8 cellular contexts compared by ENCODE assay signal in genomic region chr2:190947711-190948251, GRCh38.
DNase-seq lines count a peak whose midpoint lies in the region; ATAC-seq and TF ChIP-seq lines count a peak whose summit lies in the region.

No MANE protein-coding gene starts in this region.

- peak overlapping the region; percentile 15 to 48 for H3K27ac ChIP-seq in tibial artery

- H3K36me3 ChIP-seq in tibial artery: no peaks in the 10 kb centered on the region

- H3K4me3 ChIP-seq in tibial artery: peak overlapping the region in 1 of 2 donors; percentile 1

- no peak overlapping the region for H3K27ac Mint-ChIP-seq in activated T-helper 17 cell treated with anti-CD3 and anti-CD28 coated beads, Interleukin-2, amount 50 U/mL, for 72 hours

- peak; percentile 79 for ATAC-seq in GM21390 (IDR thresholded peaks at IDR 0.05; ENCODE audit: unreplicated experiment)
- peak; percentile 57 for ATAC-seq in activated T-helper 17 cell treated with anti-CD3 and anti-CD28 coated beads, Interleukin-2, amount 50 U/mL, for 72 hours (replicated peaks)

- intact Hi-C loops in tibial artery (cut with DNase I; ENCODE audit: low total_unique reads): no loop called here

- H3K27me3 ChIP-seq in tibial artery: no peaks in the 10 kb centered on the region

- peaks cover 0 to 38% (median 25%) of the 10 kb centered on the region in 4 donors for H3K4me1 ChIP-seq in tibial artery

- no peaks in the 10 kb centered on the region for H3K27me3 Mint-ChIP-seq in activated T-helper 17 cell treated with anti-CD3 and anti-CD28 coated beads, Interleukin-2, amount 50 U/mL, for 72 hours

- TF ChIP-seq CTCF in tibial artery (IDR thresholded peaks at IDR 0.05): no peak

- H3K9me3 ChIP-seq in tibial artery: no peaks in the 10 kb centered on the region

- peaks cover 5% of the 10 kb centered on the region for H3K36me3 Mint-ChIP-seq in activated T-helper 17 cell treated with anti-CD3 and anti-CD28 coated beads, Interleukin-2, amount 50 U/mL, for 72 hours (ENCODE audit: low read depth)

- peaks cover 13% of the 10 kb centered on the region for H3K4me1 Mint-ChIP-seq in activated T-helper 17 cell treated with anti-CD3 and anti-CD28 coated beads, Interleukin-2, amount 50 U/mL, for 72 hours

- no peak overlapping the region for H3K4me3 Mint-ChIP-seq in activated T-helper 17 cell treated with anti-CD3 and anti-CD28 coated beads, Interleukin-2, amount 50 U/mL, for 72 hours

- DNase-seq in G401 (ENCODE audit: low spot score) (peak; percentile 41), HT1080 (ENCODE audit: low read depth) (peak; percentile 68), hepatic stellate cell (ENCODE audit: low spot score) (peak; percentile 24), tibial artery (no peak), NCI-H1092 treated with DMSO at 0.1 percent for 48 hours (lab: John Stamatoyannopoulos, UW) (no peak), NCI-H1694 treated with DMSO at 0.1 percent for 48 hours (lab: John Stamatoyannopoulos, UW) (no peak)

- in situ Hi-C loops in G401 (cut with HindIII; ENCODE audit: low sequenced_read_pairs): no loop called here

- H3K9me3 Mint-ChIP-seq in activated T-helper 17 cell treated with anti-CD3 and anti-CD28 coated beads, Interleukin-2, amount 50 U/mL, for 72 hours: no peaks in the 10 kb centered on the region

Comparison
In these comparisons a context has a peak if more than half of its experiments do, and no peak if none do; other contexts are left out.
1. DNase-seq: peak in G401 (single experiment), HT1080 (single experiment) and hepatic stellate cell (single experiment); none in tibial artery (0 of 2), NCI-H1092 treated with DMSO at 0.1 percent for 48 hours (single experiment) and NCI-H1694 treated with DMSO at 0.1 percent for 48 hours (single experiment).